1 cellular context compared by ENCODE assay signal in genomic region chr15:40075298-40076044, GRCh38.
TF ChIP-seq lines count a peak whose summit lies in the region.

No MANE protein-coding gene starts in this region.

TF ChIP-seq in GM23338, 12 proteins besides CTCF, POLR2A, EP300 and RAD21 (continued from another document):
- no peak for TF ChIP-seq ZNF331 (CRISPR knock-in tag; IDR thresholded peaks at IDR 0.05; ENCODE audit: low read depth)
- TF ChIP-seq POLR2AphosphoS5 (IDR thresholded peaks at IDR 0.05; ENCODE audit: low read depth) = no peak
- no peak for TF ChIP-seq REST (IDR thresholded peaks at IDR 0.05; ENCODE audit: unreplicated experiment)
- TF ChIP-seq JUNB (IDR thresholded peaks at IDR 0.05; ENCODE audit: unreplicated experiment) = no peak
- no peak for TF ChIP-seq CREB1 (CRISPR knock-in tag; IDR thresholded peaks at IDR 0.05; ENCODE audit: low read depth)
- TF ChIP-seq ZNF114 (CRISPR knock-in tag; IDR thresholded peaks at IDR 0.05) = no peak
